18 cellular contexts compared by ENCODE assay signal in genomic region chr20:45893831-45894230, GRCh38. TPM values are rescaled to one million over a fixed set of nuclear protein-coding genes. Genes with fewer than 3 reads are reported as not detected.
A peak's percentile ranks its signal among the peaks of the same experiment; 100 is the strongest.
DNase-seq lines count a peak whose midpoint lies in the region; ATAC-seq and TF ChIP-seq lines count a peak whose summit lies in the region.
"Had no signal": no experiment of that assay in that cellular context is flagged by ENCODE, and none has a peak within 500 bp of the region (broad histone marks: within the 10 kb centered on the region; RNA-seq: fewer than 3 reads in every experiment).

No MANE protein-coding gene starts in this region.

- no peak overlapping the region for H3K4me3 Mint-ChIP-seq in activated naive CD8-positive, alpha-beta T cell
- no peak overlapping the region for H3K4me3 Mint-ChIP-seq in activated naive CD8-positive, alpha-beta T cell treated with anti-CD3 and anti-CD28 coated beads, Interleukin-2, amount 50 U/mL, for 24 hours
- H3K4me3 Mint-ChIP-seq in activated T-helper 17 cell treated with anti-CD3 and anti-CD28 coated beads, Interleukin-2, amount 50 U/mL, for 72 hours = peak overlapping the region; percentile 95
- peak overlapping the region; percentile 51 for H3K4me3 Mint-ChIP-seq in type B pancreatic cell

- no peak for TF ChIP-seq CTCF in type B pancreatic cell (conservative IDR thresholded peaks at IDR 0.05)
- TF ChIP-seq CTCF in coronary artery (IDR thresholded peaks at IDR 0.05) = no peak

- H3K27me3 Mint-ChIP-seq in activated naive CD8-positive, alpha-beta T cell = no peaks in the 10 kb centered on the region
- H3K27me3 Mint-ChIP-seq in activated naive CD8-positive, alpha-beta T cell treated with anti-CD3 and anti-CD28 coated beads, Interleukin-2, amount 50 U/mL, for 24 hours = no peaks in the 10 kb centered on the region
- H3K27me3 Mint-ChIP-seq in activated T-helper 17 cell treated with anti-CD3 and anti-CD28 coated beads, Interleukin-2, amount 50 U/mL, for 72 hours = no peaks in the 10 kb centered on the region
- no peaks in the 10 kb centered on the region for H3K27me3 Mint-ChIP-seq in type B pancreatic cell

- peaks cover 33% of the 10 kb centered on the region for H3K4me1 Mint-ChIP-seq in activated naive CD8-positive, alpha-beta T cell (ENCODE audit: low read depth)
- peaks cover 43% of the 10 kb centered on the region for H3K4me1 Mint-ChIP-seq in activated naive CD8-positive, alpha-beta T cell treated with anti-CD3 and anti-CD28 coated beads, Interleukin-2, amount 50 U/mL, for 24 hours
- H3K4me1 Mint-ChIP-seq in activated T-helper 17 cell treated with anti-CD3 and anti-CD28 coated beads, Interleukin-2, amount 50 U/mL, for 72 hours = peaks cover 15% of the 10 kb centered on the region
- peaks cover 8% of the 10 kb centered on the region for H3K4me1 Mint-ChIP-seq in type B pancreatic cell (ENCODE audit: unreplicated experiment)

- H3K4me3 ChIP-seq in coronary artery = no peak overlapping the region
- H3K4me3 ChIP-seq: body of pancreas, upper lobe of right lung had no signal

- ATAC-seq in activated naive CD8-positive, alpha-beta T cell treated with anti-CD3 and anti-CD28 coated beads, Interleukin-2, amount 50 U/mL, for 24 hours = no peak
- ATAC-seq in activated T-helper 17 cell treated with anti-CD3 and anti-CD28 coated beads, Interleukin-2, amount 50 U/mL, for 72 hours (replicated peaks) = no peak
- ATAC-seq: body of pancreas, upper lobe of right lung had no signal

- no peak overlapping the region for H3K27ac ChIP-seq in coronary artery
- H3K27ac ChIP-seq: body of pancreas, upper lobe of right lung had no signal

- peaks cover 3% of the 10 kb centered on the region for H3K36me3 Mint-ChIP-seq in activated naive CD8-positive, alpha-beta T cell
- peaks cover 5% of the 10 kb centered on the region for H3K36me3 Mint-ChIP-seq in activated naive CD8-positive, alpha-beta T cell treated with anti-CD3 and anti-CD28 coated beads, Interleukin-2, amount 50 U/mL, for 24 hours (ENCODE audit: low read depth)
- H3K36me3 Mint-ChIP-seq in activated T-helper 17 cell treated with anti-CD3 and anti-CD28 coated beads, Interleukin-2, amount 50 U/mL, for 72 hours (ENCODE audit: low read depth) = peaks cover 70% of the 10 kb centered on the region
- peaks cover 10% of the 10 kb centered on the region for H3K36me3 Mint-ChIP-seq in type B pancreatic cell

- DNase-seq in activated naive CD8-positive, alpha-beta T cell treated with anti-CD3 and anti-CD28 coated beads, Interleukin-2, amount 50 U/mL, for 24 hours = no peak
- peak; percentile 24 for DNase-seq in kidney tubule cell (ENCODE audit: low spot score)
- no peak for DNase-seq in type B pancreatic cell (ENCODE audit: extremely low spot score, unreplicated experiment)
- no peak for DNase-seq in coronary artery (ENCODE audit: low spot score)
- no peak for DNase-seq in T1000 (lab: John Stamatoyannopoulos, UW)
- DNase-seq in NCI-H128 (lab: John Stamatoyannopoulos, UW; ENCODE audit: unreplicated experiment) = no peak
- DNase-seq: activated CD4-positive, CD25-positive, alpha-beta regulatory T cell treated with anti-CD3 and anti-CD28 coated beads, Interleukin-2, amount 50 U/mL, for 72 hours; activated naive CD4-positive, alpha-beta T cell treated with Interleukin-2 at 50 U/mL for 16 hours; body of pancreas; cortex of kidney; SHP77 treated with DMSO at 0.1 percent for 48 hours; stimulated activated CD4-positive, alpha-beta T cell treated with anti-CD3 and anti-CD28 coated beads, Interleukin-15, amount 100 ng/mL, for 24 hours; stimulated activated naive CD4-positive, alpha-beta T cell treated with Interleukin-2 at 50 U/mL for 16 hours; T-helper 9 cell; upper lobe of right lung had no signal

- no peaks in the 10 kb centered on the region for H3K9me3 Mint-ChIP-seq in activated naive CD8-positive, alpha-beta T cell (ENCODE audit: low read depth)
- H3K9me3 Mint-ChIP-seq in activated naive CD8-positive, alpha-beta T cell treated with anti-CD3 and anti-CD28 coated beads, Interleukin-2, amount 50 U/mL, for 24 hours = no peaks in the 10 kb centered on the region
- no peaks in the 10 kb centered on the region for H3K9me3 Mint-ChIP-seq in activated T-helper 17 cell treated with anti-CD3 and anti-CD28 coated beads, Interleukin-2, amount 50 U/mL, for 72 hours
- no peaks in the 10 kb centered on the region for H3K9me3 Mint-ChIP-seq in type B pancreatic cell

- H3K27ac Mint-ChIP-seq in activated naive CD8-positive, alpha-beta T cell = peak overlapping the region; percentile 58
- no peak overlapping the region for H3K27ac Mint-ChIP-seq in activated naive CD8-positive, alpha-beta T cell treated with anti-CD3 and anti-CD28 coated beads, Interleukin-2, amount 50 U/mL, for 24 hours
- peak overlapping the region; percentile 31 for H3K27ac Mint-ChIP-seq in activated T-helper 17 cell treated with anti-CD3 and anti-CD28 coated beads, Interleukin-2, amount 50 U/mL, for 72 hours
- H3K27ac Mint-ChIP-seq in type B pancreatic cell = no peak overlapping the region

RNA-seq across cellular contexts. Expression of gene CTSA, which starts 2.7 kb away (rescaled TPM):
- 100 to 1,000 TPM; 117 to 152 TPM for total RNA-seq in activated T-helper 17 cell treated with anti-CD3 and anti-CD28 coated beads, Interleukin-2, amount 50 U/mL, for 72 hours
- 142 and 174 TPM in 2 replicates for total RNA-seq in type B pancreatic cell (ENCODE audit: low replicate concordance)

RNA-seq across cellular contexts. Expression of gene NEURL2, which starts 2.8 kb away (rescaled TPM):
- 1 to 10 TPM; 1.7 to 2.1 TPM for total RNA-seq in activated T-helper 17 cell treated with anti-CD3 and anti-CD28 coated beads, Interleukin-2, amount 50 U/mL, for 72 hours
- total RNA-seq in type B pancreatic cell (ENCODE audit: low replicate concordance) = 6.4 TPM in 2 replicates

RNA-seq across cellular contexts. Expression of gene SPATA25, which starts 6.4 kb away (rescaled TPM):
- total RNA-seq in activated T-helper 17 cell treated with anti-CD3 and anti-CD28 coated beads, Interleukin-2, amount 50 U/mL, for 72 hours = under 1 TPM; 0.69 to 0.74 TPM
- 2.6 and 4.2 TPM in 2 replicates for total RNA-seq in type B pancreatic cell (ENCODE audit: low replicate concordance)
- total RNA-seq: Daoy had no signal

RNA-seq across cellular contexts. Expression of gene ZSWIM1, which starts 12.8 kb away (rescaled TPM):
- 10 to 100 TPM in 1 of 2 donors, 1 to 10 TPM in 1; 7.8 to 16.0 TPM for total RNA-seq in activated T-helper 17 cell treated with anti-CD3 and anti-CD28 coated beads, Interleukin-2, amount 50 U/mL, for 72 hours
- total RNA-seq in type B pancreatic cell (ENCODE audit: low replicate concordance) = 17.1 and 17.3 TPM in 2 replicates

RNA-seq across cellular contexts. Expression of gene PLTP, which starts 18.1 kb away (rescaled TPM):
- 10 to 100 TPM in 1 of 2 donors, 1 to 10 TPM in 1; 6.6 to 12.1 TPM for total RNA-seq in activated T-helper 17 cell treated with anti-CD3 and anti-CD28 coated beads, Interleukin-2, amount 50 U/mL, for 72 hours
- total RNA-seq in type B pancreatic cell (ENCODE audit: low replicate concordance) = 40.7 and 96.5 TPM in 2 replicates

Comparison
In these comparisons a context has a peak if more than half of its experiments do, and no peak if none do; other contexts are left out.
1. H3K27ac Mint-ChIP-seq: peak in activated naive CD8-positive, alpha-beta T cell (single experiment) and activated T-helper 17 cell treated with anti-CD3 and anti-CD28 coated beads, Interleukin-2, amount 50 U/mL, for 72 hours (single experiment); none in activated naive CD8-positive, alpha-beta T cell treated with anti-CD3 and anti-CD28 coated beads, Interleukin-2, amount 50 U/mL, for 24 hours (single experiment) and type B pancreatic cell (single experiment).
2. H3K4me3 Mint-ChIP-seq: peak in activated T-helper 17 cell treated with anti-CD3 and anti-CD28 coated beads, Interleukin-2, amount 50 U/mL, for 72 hours (single experiment) and type B pancreatic cell (single experiment); none in activated naive CD8-positive, alpha-beta T cell (single experiment) and activated naive CD8-positive, alpha-beta T cell treated with anti-CD3 and anti-CD28 coated beads, Interleukin-2, amount 50 U/mL, for 24 hours (single experiment).